In genomic region chr15:23797747-23798157, GRCh38 we compare ENCODE assay signal across 25 cellular contexts.
DNase-seq lines count a peak whose midpoint lies in the region; TF ChIP-seq lines count a peak whose summit lies in the region.
"Had no signal": no experiment of that assay in that cellular context is flagged by ENCODE, and none has a peak within 500 bp of the region (broad histone marks: within the 10 kb centered on the region; RNA-seq: fewer than 3 reads in every experiment).

No MANE protein-coding gene starts in this region.

- no peak overlapping the region for H3K27ac Mint-ChIP-seq in Calu3 (ENCODE audit: unreplicated experiment)
- H3K27ac Mint-ChIP-seq: activated naive CD8-positive, alpha-beta T cell treated with anti-CD3 and anti-CD28 coated beads, Interleukin-2, amount 50 U/mL, for 24 hours; B cell; CD8-positive, alpha-beta memory T cell; IgD-negative memory B cell had no signal

- no peaks in the 10 kb centered on the region for H3K4me1 Mint-ChIP-seq in Calu3 (ENCODE audit: low read depth, unreplicated experiment)
- H3K4me1 Mint-ChIP-seq: activated naive CD8-positive, alpha-beta T cell treated with anti-CD3 and anti-CD28 coated beads, Interleukin-2, amount 50 U/mL, for 24 hours; B cell; CD8-positive, alpha-beta memory T cell; IgD-negative memory B cell had no signal

- intact Hi-C loops in Calu3 (cut with micrococcal nuclease; ENCODE audit: unreplicated experiment) = no loop called here

- no TSS peak for BruUV-seq in Calu3 (replicated peaks; lab: Mats Ljungman, UMichigan)

- no peak overlapping the region for H3K27ac ChIP-seq in coronary artery
- H3K27ac ChIP-seq: lower lobe of right lung, psoas muscle, thoracic aorta, VCaP had no signal

- no peaks in the 10 kb centered on the region for H3K27me3 Mint-ChIP-seq in Calu3 (ENCODE audit: unreplicated experiment)
- H3K27me3 Mint-ChIP-seq: activated naive CD8-positive, alpha-beta T cell treated with anti-CD3 and anti-CD28 coated beads, Interleukin-2, amount 50 U/mL, for 24 hours; B cell; IgD-negative memory B cell had no signal

- no peaks in the 10 kb centered on the region for H3K36me3 Mint-ChIP-seq in Calu3 (ENCODE audit: insufficient read depth, unreplicated experiment)
- H3K36me3 Mint-ChIP-seq: CD8-positive, alpha-beta memory T cell; IgD-negative memory B cell had no signal

- no peak overlapping the region for H3K4me3 ChIP-seq in coronary artery
- H3K4me3 ChIP-seq: lower lobe of right lung, psoas muscle, thoracic aorta had no signal

- TF ChIP-seq CTCF in coronary artery (IDR thresholded peaks at IDR 0.05) (no peak), Calu3 (IDR thresholded peaks at IDR 0.05; ENCODE audit: unreplicated experiment) (no peak)

- no peaks in the 10 kb centered on the region for H3K9me3 Mint-ChIP-seq in Calu3 (ENCODE audit: low read depth, unreplicated experiment)

- H3K4me3 Mint-ChIP-seq in Calu3 (ENCODE audit: low read depth, unreplicated experiment) = no peak overlapping the region
- H3K4me3 Mint-ChIP-seq: activated naive CD8-positive, alpha-beta T cell treated with anti-CD3 and anti-CD28 coated beads, Interleukin-2, amount 50 U/mL, for 24 hours; B cell; IgD-negative memory B cell had no signal

- CTCF ChIA-PET in Calu3 (lab: Charles Lee) = no interaction called here

- DNase-seq in NCI-H1092 (lab: John Stamatoyannopoulos, UW) = peak; percentile 2
- DNase-seq in NCI-H748 treated with DMSO at 0.1 percent for 48 hours (lab: John Stamatoyannopoulos, UW) = peak; percentile 82
- DNase-seq in left kidney (ENCODE audit: low read depth, low spot score) = peak; percentile 70
- DNase-seq in retina = peak; percentile 28
- DNase-seq in activated T-cell treated with anti-CD3 and anti-CD28 coated beads, Interleukin-2, amount 50 U/mL, for 1 hour = no peak
- no peak for DNase-seq in NCI-H1694 (lab: John Stamatoyannopoulos, UW)
- DNase-seq in coronary artery (ENCODE audit: low spot score) = no peak
- DNase-seq in Calu3 = no peak
- DNase-seq: activated CD4-positive, alpha-beta T cell treated with anti-CD3 and anti-CD28 coated beads for 4 hours; activated naive CD8-positive, alpha-beta T cell treated with anti-CD3 and anti-CD28 coated beads, Interleukin-2, amount 50 U/mL, for 24 hours; activated T-cell treated with anti-CD3 and anti-CD28 coated beads, Interleukin-2, amount 50 U/mL, for 48 hours; CD8-positive, alpha-beta memory T cell; DMS153; lower lobe of right lung; NCI-H2171 treated with DMSO at 0.1 percent for 48 hours; NCI-H526 treated with DMSO at 0.1 percent for 48 hours; psoas muscle; SIG-M5; stimulated activated naive CD4-positive, alpha-beta T cell treated with Interleukin-2 at 50 U/mL for 16 hours; SW 1271; T-helper 9 cell had no signal

Comparison
In these comparisons a context has a peak if more than half of its experiments do, and no peak if none do; other contexts are left out.
1. DNase-seq: peak in NCI-H1092 (single experiment), NCI-H748 treated with DMSO at 0.1 percent for 48 hours (single experiment), left kidney (single experiment) and retina (single experiment); none in activated T-cell treated with anti-CD3 and anti-CD28 coated beads, Interleukin-2, amount 50 U/mL, for 1 hour (single experiment), NCI-H1694 (single experiment), coronary artery (single experiment) and Calu3 (single experiment).